18 cellular contexts compared by ENCODE assay signal in genomic region chr2:37923308-37924055, GRCh38. TPM values are rescaled to one million over a fixed set of nuclear protein-coding genes. Genes with fewer than 3 reads are reported as not detected.
A peak's percentile ranks its signal among the peaks of the same experiment; 100 is the strongest.
DNase-seq lines count a peak whose midpoint lies in the region; ATAC-seq, FAIRE-seq and TF ChIP-seq lines count a peak whose summit lies in the region.
"Had no signal": no experiment of that assay in that cellular context is flagged by ENCODE, and none has a peak within 500 bp of the region (broad histone marks: within the 10 kb centered on the region; RNA-seq: fewer than 3 reads in every experiment).

No MANE protein-coding gene starts in this region.

- ATAC-seq in HG03439 (IDR thresholded peaks at IDR 0.05; ENCODE audit: unreplicated experiment): no peak
- ATAC-seq: lower lobe of right lung had no signal

- no peaks in the 10 kb centered on the region for H3K9me3 ChIP-seq in CD8-positive, alpha-beta memory T cell (ENCODE audit: low read length)
- no peaks in the 10 kb centered on the region for H3K9me3 ChIP-seq in colonic mucosa
- H3K9me3 ChIP-seq: BE2C, lower lobe of right lung had no signal

- H3K27ac Mint-ChIP-seq in CD8-positive, alpha-beta memory T cell: peak overlapping the region in 2 of 8 donors; percentile 15 to 93
- H3K27ac Mint-ChIP-seq in nephron (peak overlapping the region; percentile 33 to 96 (median 91)), endothelial cell (ENCODE audit: unreplicated experiment) (no peak overlapping the region)

- peaks cover 0 to 14% of the 10 kb centered on the region in 2 donors for H3K27me3 Mint-ChIP-seq in CD8-positive, alpha-beta memory T cell
- no peaks in the 10 kb centered on the region for H3K27me3 Mint-ChIP-seq in nephron (ENCODE audit: low read depth)
- H3K27me3 Mint-ChIP-seq in endothelial cell (ENCODE audit: unreplicated experiment): no peaks in the 10 kb centered on the region

- H3K9me3 Mint-ChIP-seq in CD8-positive, alpha-beta memory T cell: no peaks in the 10 kb centered on the region
- no peaks in the 10 kb centered on the region for H3K9me3 Mint-ChIP-seq in nephron
- no peaks in the 10 kb centered on the region for H3K9me3 Mint-ChIP-seq in endothelial cell (ENCODE audit: unreplicated experiment)

- no peak for TF ChIP-seq CTCF in colonic mucosa (IDR thresholded peaks at IDR 0.05)
- TF ChIP-seq CTCF in nephron (IDR thresholded peaks at IDR 0.05; ENCODE audit: unreplicated experiment in 3 of 3): no peak
- TF ChIP-seq CTCF in endothelial cell (IDR thresholded peaks at IDR 0.05; ENCODE audit: unreplicated experiment): no peak

- FAIRE-seq in urothelium cell line (lab: Jason Lieb, UNC): no peak
- FAIRE-seq: HTR-8/SVneo had no signal

- no peak overlapping the region for H3K27ac ChIP-seq in CD8-positive, alpha-beta memory T cell (ENCODE audit: low read depth, low read length)
- peak overlapping the region; percentile 84 for H3K27ac ChIP-seq in colonic mucosa
- H3K27ac ChIP-seq: brain microvascular endothelial cell had no signal

- peaks cover 0 to 7% (median 3%) of the 10 kb centered on the region in 3 donors for H3K36me3 Mint-ChIP-seq in CD8-positive, alpha-beta memory T cell
- H3K36me3 Mint-ChIP-seq in nephron (ENCODE audit: low read depth) (no peaks in the 10 kb centered on the region), endothelial cell (ENCODE audit: low read depth, unreplicated experiment) (no peaks in the 10 kb centered on the region)

- POLR2A ChIA-PET in CD8-positive, alpha-beta memory T cell (lab: Charles Lee): no interaction called here

- H3K4me1 Mint-ChIP-seq in CD8-positive, alpha-beta memory T cell: peaks cover 12 to 18% (median 12%) of the 10 kb centered on the region in 3 donors
- H3K4me1 Mint-ChIP-seq in nephron: peaks cover 10% of the 10 kb centered on the region
- peaks cover 24% of the 10 kb centered on the region for H3K4me1 Mint-ChIP-seq in endothelial cell (ENCODE audit: unreplicated experiment)

- H3K9ac ChIP-seq in colonic mucosa (ENCODE audit: low read depth in 2 of 2, low read length in 2 of 2): peak overlapping the region in 1 of 2 donors; percentile 87

- H3K4me3 ChIP-seq in CD8-positive, alpha-beta memory T cell (ENCODE audit: low read length): no peak overlapping the region
- H3K4me3 ChIP-seq in colonic mucosa: no peak overlapping the region

- peaks cover 5% of the 10 kb centered on the region for H3K4me1 ChIP-seq in CD8-positive, alpha-beta memory T cell (ENCODE audit: insufficient read depth, low read length)
- peaks cover 4% of the 10 kb centered on the region for H3K4me1 ChIP-seq in colonic mucosa
- H3K4me1 ChIP-seq: BE2C had no signal

- intact Hi-C loops in colonic mucosa (cut with DNase I): no loop called here

- H3K4me3 Mint-ChIP-seq in CD8-positive, alpha-beta memory T cell: peak overlapping the region; percentile 69 to 99 (median 95)
- H3K4me3 Mint-ChIP-seq in nephron: peak overlapping the region; percentile 89 to 96 (median 93)
- H3K4me3 Mint-ChIP-seq in endothelial cell (ENCODE audit: unreplicated experiment): no peak overlapping the region

- H3K27me3 ChIP-seq in CD8-positive, alpha-beta memory T cell (ENCODE audit: insufficient read depth, low read length, poor library complexity, severe bottlenecking): no peaks in the 10 kb centered on the region
- H3K27me3 ChIP-seq in colonic mucosa: no peaks in the 10 kb centered on the region
- H3K27me3 ChIP-seq: BE2C, brain microvascular endothelial cell had no signal

- DNase-seq in CD8-positive, alpha-beta memory T cell: no peak
- peak; percentile 73 for DNase-seq in MV-4-11 (lab: John Stamatoyannopoulos, UW)
- DNase-seq in colonic mucosa: no peak
- DNase-seq in endothelial cell (ENCODE audit: low spot score): no peak
- DNase-seq in urothelium cell line (ENCODE audit: low spot score): no peak
- no peak for DNase-seq in kidney tubule cell (ENCODE audit: low spot score)
- DNase-seq: activated gamma-delta T cell; BE2C; brain microvascular endothelial cell; GOT3; lower lobe of right lung; MM.1S; NCI-H2171 treated with DMSO at 0.1 percent for 48 hours; stimulated activated naive CD4-positive, alpha-beta T cell; T1000 had no signal

- H3K36me3 ChIP-seq in CD8-positive, alpha-beta memory T cell (ENCODE audit: insufficient read depth, low read length): no peaks in the 10 kb centered on the region
- no peaks in the 10 kb centered on the region for H3K36me3 ChIP-seq in colonic mucosa
- H3K36me3 ChIP-seq: BE2C, brain microvascular endothelial cell, lower lobe of right lung had no signal

- CTCF ChIA-PET in CD8-positive, alpha-beta memory T cell (lab: Charles Lee): interaction anchor here (0.6 kb wide), 1 partner anchor 1788 kb away, joined by 3 read pairs; no protein-coding TSS in a partner anchor

RNA-seq across cellular contexts. Expression of gene RMDN2, which starts 1.6 kb away (rescaled TPM):
- total RNA-seq in CD8-positive, alpha-beta memory T cell: 1 to 10 TPM; 4.1 to 4.2 TPM
- 6.3 TPM for polyA plus RNA-seq in CD8-positive, alpha-beta memory T cell
- 10 to 100 TPM; 19.8 to 26.5 TPM for total RNA-seq in colonic mucosa
- 2.5 TPM for total RNA-seq in endothelial cell (ENCODE audit: unreplicated experiment)
